Comparison of ENCODE assay signal across 29 cellular contexts in genomic region chr5:98978528-98978927, GRCh38.
"Had no signal": no experiment of that assay in that cellular context is flagged by ENCODE, and none has a peak within 500 bp of the region (broad histone marks: within the 10 kb centered on the region; RNA-seq: fewer than 3 reads in every experiment).

No MANE protein-coding gene starts in this region.

- H3K27me3 Mint-ChIP-seq: progenitor cell of endocrine pancreas; stimulated activated naive B cell treated with anti-CD40 and anti-IgM and Interleukin-4, amounts not matched to agents 10 μg/mL and 1 μg/mL and 100 μg/mL, for 72 hours; stimulated activated naive CD8-positive, alpha-beta T cell treated with anti-CD3 and anti-CD28 coated beads, Interleukin-15, Interleukin-2, amounts not matched to agents 100 ng/mL and 50 ng/mL, for 24 hours; type B pancreatic cell had no signal

- H3K27ac Mint-ChIP-seq: natural killer cell; nephron; neural progenitor cell; stimulated activated effector memory CD8-positive, alpha-beta T cell treated with anti-CD3 and anti-CD28 coated beads, Interleukin-12 subunit alpha, Interleukin-12 subunit beta, amount 100 ng/mL, for 72 hours; stimulated activated naive CD8-positive, alpha-beta T cell treated with anti-CD3 and anti-CD28 coated beads, Interleukin-15, Interleukin-2, amounts not matched to agents 100 ng/mL and 50 ng/mL, for 24 hours; type B pancreatic cell had no signal

- H3K9me3 ChIP-seq: ovary, psoas muscle, right lobe of liver, sigmoid colon, suprapubic skin, testis, tibial artery, transverse colon, upper lobe of right lung, uterus had no signal

- H3K36me3 ChIP-seq: neural progenitor cell, ovary, right lobe of liver, sigmoid colon, suprapubic skin, tibial artery, transverse colon, upper lobe of right lung, uterus had no signal

- H3K4me1 Mint-ChIP-seq: nephron, neural progenitor cell had no signal

- H3K27me3 ChIP-seq: neural progenitor cell, ovary, right lobe of liver, suprapubic skin, testis, tibial artery, transverse colon, upper lobe of right lung, uterus had no signal

- H3K4me1 ChIP-seq: neural progenitor cell, parathyroid adenoma, sigmoid colon, suprapubic skin, testis, tibial artery, upper lobe of right lung, uterus had no signal

- ATAC-seq: natural killer cell; psoas muscle; right cardiac atrium; stimulated activated effector memory CD8-positive, alpha-beta T cell treated with anti-CD3 and anti-CD28 coated beads, Interleukin-12 subunit alpha, Interleukin-12 subunit beta, amount 100 ng/mL, for 72 hours; stimulated activated naive B cell treated with anti-CD40 and anti-IgM and Interleukin-4, amounts not matched to agents 10 μg/mL and 1 μg/mL and 100 μg/mL, for 72 hours had no signal

- H3K4me3 Mint-ChIP-seq: natural killer cell; nephron; neural progenitor cell; stimulated activated effector memory CD8-positive, alpha-beta T cell treated with anti-CD3 and anti-CD28 coated beads, Interleukin-12 subunit alpha, Interleukin-12 subunit beta, amount 100 ng/mL, for 72 hours; stimulated activated naive B cell treated with anti-CD40 and anti-IgM and Interleukin-4, amounts not matched to agents 10 μg/mL and 1 μg/mL and 100 μg/mL, for 72 hours; stimulated activated naive CD8-positive, alpha-beta T cell treated with anti-CD3 and anti-CD28 coated beads, Interleukin-15, Interleukin-2, amounts not matched to agents 100 ng/mL and 50 ng/mL, for 24 hours; type B pancreatic cell had no signal

- DNase-seq: natural killer cell; occipital lobe; ovary; posterior cingulate gyrus; psoas muscle; right cardiac atrium; right lobe of liver; sigmoid colon; small intestine; stimulated activated CD4-positive, alpha-beta T cell treated with anti-CD3 and anti-CD28 coated beads, Interleukin-15, amount 100 ng/mL, for 24 hours; stimulated activated CD4-positive, alpha-beta T cell treated with anti-CD3 and anti-CD28 coated beads, Interleukin-2, amount 100 ng/mL, for 24 hours; stimulated activated CD4-positive, alpha-beta T cell treated with anti-CD3 and anti-CD28 coated beads, Interleukin-2, amount 100 ng/mL, for 48 hours; stimulated activated CD4-positive, alpha-beta T cell treated with anti-CD3 and anti-CD28 coated beads, Interleukin-4, amount 100 ng/mL, for 24 hours; stimulated activated naive B cell treated with anti-CD40 and anti-IgM and Interleukin-4, amounts not matched to agents 10 μg/mL and 1 μg/mL and 100 μg/mL, for 72 hours; stimulated activated naive CD4-positive, alpha-beta T cell treated with Interleukin-2 at 50 U/mL for 16 hours; substantia nigra; testis; tibial artery; transverse colon; upper lobe of right lung; uterus had no signal

- H3K36me3 Mint-ChIP-seq: natural killer cell; neural progenitor cell; stimulated activated effector memory CD8-positive, alpha-beta T cell treated with anti-CD3 and anti-CD28 coated beads, Interleukin-12 subunit alpha, Interleukin-12 subunit beta, amount 100 ng/mL, for 72 hours; stimulated activated naive B cell treated with anti-CD40 and anti-IgM and Interleukin-4, amounts not matched to agents 10 μg/mL and 1 μg/mL and 100 μg/mL, for 72 hours; type B pancreatic cell had no signal

- H3K9me3 Mint-ChIP-seq: natural killer cell; nephron; neural progenitor cell; stimulated activated effector memory CD8-positive, alpha-beta T cell treated with anti-CD3 and anti-CD28 coated beads, Interleukin-12 subunit alpha, Interleukin-12 subunit beta, amount 100 ng/mL, for 72 hours; stimulated activated naive B cell treated with anti-CD40 and anti-IgM and Interleukin-4, amounts not matched to agents 10 μg/mL and 1 μg/mL and 100 μg/mL, for 72 hours; stimulated activated naive CD8-positive, alpha-beta T cell treated with anti-CD3 and anti-CD28 coated beads, Interleukin-15, Interleukin-2, amounts not matched to agents 100 ng/mL and 50 ng/mL, for 24 hours; type B pancreatic cell had no signal

- H3K4me3 ChIP-seq: neural progenitor cell, ovary, psoas muscle, right lobe of liver, sigmoid colon, suprapubic skin, testis, tibial artery, transverse colon, upper lobe of right lung, uterus had no signal

- H3K27ac ChIP-seq: neural progenitor cell, ovary, parathyroid adenoma, psoas muscle, right lobe of liver, sigmoid colon, suprapubic skin, testis, tibial artery, transverse colon, upper lobe of right lung, uterus had no signal
